In the genomic region with DNA sequence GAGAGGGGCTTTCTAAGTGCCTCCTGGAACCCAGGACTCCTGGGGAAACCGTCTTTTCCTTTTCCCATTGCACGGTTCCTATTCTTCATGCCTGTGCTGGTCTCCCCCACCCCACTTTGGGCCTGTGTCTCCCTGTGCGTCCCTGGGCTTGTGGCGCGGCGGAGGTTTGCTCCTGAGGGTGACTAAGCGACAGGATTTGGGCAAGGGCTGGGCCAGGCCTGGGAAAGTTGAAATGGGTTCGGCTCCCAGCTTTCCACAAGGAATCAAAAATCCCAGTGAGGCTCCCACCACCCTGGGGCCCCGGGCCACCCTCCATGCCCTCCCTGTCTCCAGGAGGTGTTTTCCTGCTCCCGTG, we compare ENCODE assay signal across 23 cellular contexts.
DNase-seq lines count a peak whose midpoint lies in the region; ATAC-seq and TF ChIP-seq lines count a peak whose summit lies in the region.
"Had no signal": no experiment of that assay in that cellular context is flagged by ENCODE, and none has a peak within 500 bp of the region (broad histone marks: within the 10 kb centered on the region; RNA-seq: fewer than 3 reads in every experiment).

No MANE protein-coding gene starts in this region.

- no peak for ATAC-seq in activated CD4-positive, CD25-positive, alpha-beta regulatory T cell treated with anti-CD3 and anti-CD28 coated beads, Interleukin-2, amount 50 U/mL, for 24 hours
- ATAC-seq in HG03097 (IDR thresholded peaks at IDR 0.05; ENCODE audit: low FRiP score, unreplicated experiment): no peak
- ATAC-seq: activated CD4-positive, alpha-beta T cell treated with anti-CD3 and anti-CD28 coated beads for 36 hours; gastroesophageal sphincter; psoas muscle; stimulated activated memory B cell treated with anti-CD40 and anti-IgM and Interleukin-4, amounts not matched to agents 10 μg/mL and 1 μg/mL and 100 μg/mL, for 72 hours had no signal

- TF ChIP-seq CTCF in lower leg skin (IDR thresholded peaks at IDR 0.05): no peak
- TF ChIP-seq CTCF in spleen (IDR thresholded peaks at IDR 0.05 in 8 of 11, conservative IDR thresholded peaks at IDR 0.05 in 3 of 11): no peak

- TF ChIP-seq POLR2A in lower leg skin (IDR thresholded peaks at IDR 0.05): no peak
- TF ChIP-seq POLR2A in spleen (IDR thresholded peaks at IDR 0.05): no peak

- H3K27me3 ChIP-seq in spleen (replicated peaks in 1 of 7): peaks cover 0 to 6% (median 0%) of the 10 kb centered on the region in 7 donors
- H3K27me3 ChIP-seq: brain microvascular endothelial cell, gastroesophageal sphincter, hepatocyte had no signal

- no peaks in the 10 kb centered on the region for H3K36me3 ChIP-seq in spleen
- H3K36me3 ChIP-seq: brain microvascular endothelial cell, gastroesophageal sphincter had no signal

- peak; percentile 16 for DNase-seq in activated CD4-positive, CD25-positive, alpha-beta regulatory T cell treated with anti-CD3 and anti-CD28 coated beads, Interleukin-2, amount 50 U/mL, for 72 hours
- DNase-seq in D341Med (ENCODE audit: low spot score): peak; percentile 2
- peak; percentile 7 to 62 for DNase-seq in lower leg skin (ENCODE audit: low spot score in 2 of 2)
- DNase-seq in spleen: peak; percentile 25
- no peak for DNase-seq in NCI-H146 treated with DMSO at 0.1 percent for 48 hours (lab: John Stamatoyannopoulos, UW; ENCODE audit: unreplicated experiment)
- DNase-seq in AG08395 (ENCODE audit: low spot score): no peak
- DNase-seq: activated CD4-positive, alpha-beta T cell treated with anti-CD3 and anti-CD28 coated beads for 36 hours; amniotic stem cell; brain microvascular endothelial cell; GF-D8; IMR-90; MV-4-11; NCI-H1436; NCI-H226; PC-9; psoas muscle; SHP77; substantia nigra had no signal

- H3K9me3 ChIP-seq in spleen: no peaks in the 10 kb centered on the region
- H3K9me3 ChIP-seq: gastroesophageal sphincter, psoas muscle had no signal

- H3K27ac ChIP-seq in spleen: no peak overlapping the region
- H3K27ac ChIP-seq: brain microvascular endothelial cell, hepatocyte, PC-9, psoas muscle had no signal

- H3K4me1 ChIP-seq in spleen: peaks cover 0 to 23% (median 7%) of the 10 kb centered on the region in 6 donors
- H3K4me1 ChIP-seq: psoas muscle had no signal

- intact Hi-C loops in lower leg skin (cut with DNase I; ENCODE audit: low total_unique reads) (no loop called here), spleen (cut with DNase I; ENCODE audit: low total_unique reads) (no loop called here)

- 89 to 94% methylated on average over 10 of the region's 10 CpGs for whole genome bisulfite sequencing in lower leg skin, 2 donors
- 83 to 96% (median 92%) methylated on average over 8 to 10 of the region's 10 CpGs for WGBS in spleen, 5 donors

- H3K4me3 ChIP-seq in lower leg skin (ENCODE audit: low read depth, poor library complexity, severe bottlenecking) (no peak overlapping the region), spleen (no peak overlapping the region)
- H3K4me3 ChIP-seq: gastroesophageal sphincter, hepatocyte, PC-9, psoas muscle had no signal

Comparison
In these comparisons a context has a peak if more than half of its experiments do, and no peak if none do; other contexts are left out.
1. DNase-seq: peak in activated CD4-positive, CD25-positive, alpha-beta regulatory T cell treated with anti-CD3 and anti-CD28 coated beads, Interleukin-2, amount 50 U/mL, for 72 hours (single experiment), D341Med (single experiment), lower leg skin (2 of 2) and spleen (single experiment); none in NCI-H146 treated with DMSO at 0.1 percent for 48 hours (single experiment) and AG08395 (single experiment).